Comparison of ENCODE assay signal across 25 cellular contexts in genomic region chr3:101085752-101086151, GRCh38.
"Had no signal": no experiment of that assay in that cellular context is flagged by ENCODE, and none has a peak within 500 bp of the region (broad histone marks: within the 10 kb centered on the region; RNA-seq: fewer than 3 reads in every experiment).

No MANE protein-coding gene starts in this region.

- H3K9me3 ChIP-seq: stomach, suprapubic skin, testis, thoracic aorta, thyroid gland, tibial artery, tibial nerve, transverse colon, upper lobe of left lung, upper lobe of right lung, uterus, vagina had no signal

- H3K27me3 ChIP-seq: stomach, suprapubic skin, testis, thyroid gland, tibial artery, tibial nerve, transverse colon, upper lobe of left lung, upper lobe of right lung, uterus, vagina had no signal

- H3K27ac ChIP-seq: stomach, suprapubic skin, testis, thyroid gland, tibial artery, tibial nerve, transverse colon, upper lobe of left lung, upper lobe of right lung, uterus, vagina had no signal

- DNase-seq: stimulated activated CD4-positive, alpha-beta T cell treated with anti-CD3 and anti-CD28 coated beads, Interleukin-2, amount 100 ng/mL, for 48 hours; stimulated activated CD4-positive, alpha-beta T cell treated with anti-CD3 and anti-CD28 coated beads, Interleukin-4, amount 100 ng/mL, for 1 hour; stimulated activated CD4-positive, alpha-beta T cell treated with anti-CD3 and anti-CD28 coated beads, Interleukin-4, amount 100 ng/mL, for 24 hours; stimulated activated CD4-positive, alpha-beta T cell treated with anti-CD3 and anti-CD28 coated beads, Interleukin-4, amount 100 ng/mL, for 4 hours; stimulated activated CD8-positive, alpha-beta memory T cell treated with anti-CD3 and anti-CD28 coated beads, Interleukin-4, amount 100 ng/mL, for 48 hours; stimulated activated naive B cell treated with anti-CD40 and anti-IgM and Interleukin-4, amounts not matched to agents 10 μg/mL and 1 μg/mL and 100 μg/mL, for 72 hours; stimulated activated naive CD4-positive, alpha-beta T cell; stimulated activated naive CD4-positive, alpha-beta T cell treated with Interleukin-2 at 50 U/mL for 16 hours; stimulated activated naive CD8-positive, alpha-beta T cell treated with anti-CD3 and anti-CD28 coated beads, Interleukin-15, amount 100 ng/mL, for 72 hours; stimulated activated naive CD8-positive, alpha-beta T cell treated with anti-CD3 and anti-CD28 coated beads, Interleukin-15, Interleukin-2, amounts not matched to agents 100 U/mL and 50 U/mL, for 24 hours; stomach; substantia nigra; testis; thyroid gland; tibial artery; transverse colon; trophoblast cell; upper lobe of left lung; upper lobe of right lung; uterus had no signal

- ATAC-seq: stimulated activated effector memory CD8-positive, alpha-beta T cell treated with anti-CD3 and anti-CD28 coated beads, Interleukin-12 subunit alpha, Interleukin-12 subunit beta, amount 100 ng/mL, for 72 hours; stimulated activated naive B cell treated with anti-CD40 and anti-IgM and Interleukin-4, amounts not matched to agents 10 μg/mL and 1 μg/mL and 100 μg/mL, for 72 hours; stimulated activated naive CD8-positive, alpha-beta T cell treated with anti-CD3 and anti-CD28 coated beads, Interleukin-15, amount 100 ng/mL, for 72 hours; stimulated activated naive CD8-positive, alpha-beta T cell treated with anti-CD3 and anti-CD28 coated beads, Interleukin-15, Interleukin-2, amounts not matched to agents 100 U/mL and 50 U/mL, for 24 hours; upper lobe of right lung had no signal

- H3K4me1 ChIP-seq: suprapubic skin, testis, thyroid gland, tibial nerve, upper lobe of left lung, upper lobe of right lung, uterus had no signal

- H3K36me3 ChIP-seq: stomach, suprapubic skin, thoracic aorta, thyroid gland, tibial artery, tibial nerve, transverse colon, upper lobe of left lung, upper lobe of right lung, uterus, vagina had no signal

- H3K4me3 ChIP-seq: stomach, suprapubic skin, testis, thoracic aorta, thyroid gland, tibial artery, tibial nerve, transverse colon, upper lobe of left lung, upper lobe of right lung, uterus, vagina had no signal
